ENCODE assay signal across 1 cellular context in genomic region chr4:114017120-114017917, GRCh38.
TF ChIP-seq lines count a peak whose summit lies in the region.

No MANE protein-coding gene starts in this region.

TF ChIP-seq in SK-N-SH treated with all-trans-retinoic acid at 6 μM for 48 hours, 23 proteins besides CTCF, POLR2A, EP300 and RAD21 (continued from another document):
- TF ChIP-seq PATZ1 (CRISPR knock-in tag; IDR thresholded peaks at IDR 0.05; ENCODE audit: borderline replicate concordance), result no peak
